In genomic region chr7:51290702-51291290, GRCh38 we compare ENCODE assay signal across 20 cellular contexts. TPM values are rescaled to one million over a fixed set of nuclear protein-coding genes. Genes with fewer than 3 reads are reported as not detected.
A peak's percentile ranks its signal among the peaks of the same experiment; 100 is the strongest.
DNase-seq lines count a peak whose midpoint lies in the region; ATAC-seq and TF ChIP-seq lines count a peak whose summit lies in the region.
"Had no signal": no experiment of that assay in that cellular context is flagged by ENCODE, and none has a peak within 500 bp of the region (broad histone marks: within the 10 kb centered on the region; RNA-seq: fewer than 3 reads in every experiment).

No MANE protein-coding gene starts in this region.

- CTCF ChIA-PET in HEK293T (lab: Yijun Ruan, JAX), result no interaction called here

- H4K20me1 ChIP-seq in GM23338 (replicated peaks; ENCODE audit: insufficient read depth), result peaks cover 28% of the 10 kb centered on the region

- H3K4me1 Mint-ChIP-seq in GM23338, result peaks cover 48% of the 10 kb centered on the region
- H3K4me1 Mint-ChIP-seq: activated CD4-positive, alpha-beta T cell treated with anti-CD3 and anti-CD28 coated beads, Interleukin-2, amount 10 ng/mL, durations not matched to agents 7 days and 5 days had no signal

- no peak for TF ChIP-seq CTCF in GM23338 (conservative IDR thresholded peaks at IDR 0.05; ENCODE audit: low read depth in 2 of 2)
- TF ChIP-seq CTCF in foreskin fibroblast (IDR thresholded peaks at IDR 0.05; ENCODE audit: low read depth, low read length), result no peak

- H3K9me3 Mint-ChIP-seq in GM23338, result no peaks in the 10 kb centered on the region
- H3K9me3 Mint-ChIP-seq: activated CD4-positive, alpha-beta T cell treated with anti-CD3 and anti-CD28 coated beads, Interleukin-2, amount 10 ng/mL, durations not matched to agents 7 days and 5 days; T-helper 1 cell treated with Interleukin-12 subunit alpha and Interleukin-12 subunit beta and Interleukin-4 antibody, amounts not matched to agents 30 μg/mL and 1 μg/mL, for 36 hours had no signal

- H3K27ac Mint-ChIP-seq in GM23338, result peak overlapping the region; percentile 54
- H3K27ac Mint-ChIP-seq: activated CD4-positive, alpha-beta T cell treated with anti-CD3 and anti-CD28 coated beads, Interleukin-2, amount 10 ng/mL, durations not matched to agents 7 days and 5 days; T-helper 1 cell treated with Interleukin-12 subunit alpha and Interleukin-12 subunit beta and Interleukin-4 antibody, amounts not matched to agents 30 μg/mL and 1 μg/mL, for 36 hours had no signal

- H2AFZ ChIP-seq in GM23338, result no peak overlapping the region

- H3K9ac ChIP-seq in skeletal muscle tissue (ENCODE audit: low read depth in 1 of 3, low read length in 3 of 3), result no peak overlapping the region

- H3K27me3 Mint-ChIP-seq in GM23338 (ENCODE audit: insufficient read depth, low read depth, poor library complexity), result peaks cover 13% of the 10 kb centered on the region

- H3K9me3 ChIP-seq in skeletal muscle tissue (ENCODE audit: control insufficient read depth in 3 of 3, low read length in 3 of 3), result no peaks in the 10 kb centered on the region
- H3K9me3 ChIP-seq: left lung, SJSA1 had no signal

- H3K4me3 Mint-ChIP-seq in GM23338, result no peak overlapping the region
- H3K4me3 Mint-ChIP-seq: activated CD4-positive, alpha-beta T cell treated with anti-CD3 and anti-CD28 coated beads, Interleukin-2, amount 10 ng/mL, durations not matched to agents 7 days and 5 days; T-helper 1 cell treated with Interleukin-12 subunit alpha and Interleukin-12 subunit beta and Interleukin-4 antibody, amounts not matched to agents 30 μg/mL and 1 μg/mL, for 36 hours had no signal

- H3K27me3 ChIP-seq in GM23338 (ENCODE audit: insufficient read depth) (no peaks in the 10 kb centered on the region), skeletal muscle tissue (ENCODE audit: control insufficient read depth in 3 of 3, insufficient read depth in 3 of 3, low read length in 3 of 3) (no peaks in the 10 kb centered on the region)
- H3K27me3 ChIP-seq: left lung, SJSA1 had no signal

- H3K4me1 ChIP-seq in GM23338 (ENCODE audit: insufficient read depth), result peaks cover 57% of the 10 kb centered on the region
- H3K4me1 ChIP-seq in skeletal muscle tissue (ENCODE audit: control insufficient read depth in 3 of 3, insufficient read depth in 3 of 3, low read length in 3 of 3), result peaks cover 12 to 40% (median 22%) of the 10 kb centered on the region in 3 donors
- H3K4me1 ChIP-seq: left lung, SJSA1 had no signal

- intact Hi-C loops in left colon (cut with DNase I, micrococcal nuclease), result no loop called here

- H3K27ac ChIP-seq in GM23338 (ENCODE audit: low read depth), result no peak overlapping the region; the same call in 1 of the 2 replicates
- peak overlapping the region; percentile 98 for H3K27ac ChIP-seq in angular gyrus (ENCODE audit: low read depth, low read length)
- peak overlapping the region; percentile 59 for H3K27ac ChIP-seq in skeletal muscle tissue (ENCODE audit: low read depth, low read length)
- H3K27ac ChIP-seq: left lung, SJSA1 had no signal

- ATAC-seq in GM23338 (peak; percentile 20), left colon (peak; percentile 73), GM19395 (IDR thresholded peaks at IDR 0.05; ENCODE audit: unreplicated experiment) (no peak)
- ATAC-seq: K562, left lung had no signal

- peaks cover 99% of the 10 kb centered on the region for H3K79me2 ChIP-seq in GM23338 (replicated peaks; ENCODE audit: insufficient read depth)

- POLR2A ChIA-PET in HEK293T (lab: Yijun Ruan, JAX), result no interaction called here

- no peak overlapping the region; the same call in 1 of the 2 replicates for H3K4me2 ChIP-seq in GM23338

- no peaks in the 10 kb centered on the region for H3K36me3 ChIP-seq in GM23338 (ENCODE audit: insufficient read depth)
- H3K36me3 ChIP-seq in skeletal muscle tissue (ENCODE audit: control insufficient read depth in 3 of 3, insufficient read depth in 3 of 3, low read length in 3 of 3), result no peaks in the 10 kb centered on the region
- H3K36me3 ChIP-seq: left lung, SJSA1 had no signal

- H3K4me3 ChIP-seq in GM23338 (no peak overlapping the region), skeletal muscle tissue (ENCODE audit: low read length in 3 of 3) (no peak overlapping the region), foreskin fibroblast (ENCODE audit: low read depth in 1 of 2, low read length in 2 of 2) (no peak overlapping the region)
- H3K4me3 ChIP-seq: K562, left lung, SJSA1 had no signal

- H3F3A ChIP-seq in GM23338 (replicated peaks; ENCODE audit: low read depth), result no peaks in the 10 kb centered on the region; the same call in 1 of the 2 replicates

- no peaks in the 10 kb centered on the region for H3K9me2 ChIP-seq in GM23338 (ENCODE audit: insufficient read depth)

- H3K36me3 Mint-ChIP-seq in GM23338 (ENCODE audit: low read depth), result no peaks in the 10 kb centered on the region

- DNase-seq in GM23338 (ENCODE audit: low spot score) (no peak), left colon (peak; percentile 36 to 59), foreskin fibroblast (no peak), NCI-H1105 (lab: John Stamatoyannopoulos, UW) (no peak), HEK293T (ENCODE audit: extremely low spot score) (no peak)
- DNase-seq: ACHN; activated CD4-positive, alpha-beta T cell treated with anti-CD3 and anti-CD28 coated beads, Interleukin-2, amount 10 ng/mL, durations not matched to agents 7 days and 5 days; activated CD8-positive, alpha-beta memory T cell treated with anti-CD3 and anti-CD28 coated beads, Interleukin-2, amount 50 U/mL, for 48 hours; activated effector memory CD4-positive, alpha-beta T cell treated with anti-CD3 and anti-CD28 coated beads, Interleukin-2, amount 50 U/mL, for 16 hours; foreskin melanocyte; left lung; NCI-H2171 treated with DMSO at 0.1 percent for 48 hours; retina; stimulated activated CD4-positive, alpha-beta T cell treated with anti-CD3 and anti-CD28 coated beads, Interleukin-12 subunit alpha, Interleukin-12 subunit beta, amount 100 ng/mL, for 4 hours had no signal

TF ChIP-seq in GM23338, 12 proteins besides CTCF, POLR2A, EP300 and RAD21:
- no peak for TF ChIP-seq ZNF114 (CRISPR knock-in tag; IDR thresholded peaks at IDR 0.05)
- TF ChIP-seq ETS1 (IDR thresholded peaks at IDR 0.05), result no peak
TF ChIP-seq in GM23338: peak in this region for 0.

TF ChIP-seq in HEK293T, 16 proteins besides CTCF, POLR2A, EP300 and RAD21:
- no peak for TF ChIP-seq SP1 (IDR thresholded peaks at IDR 0.05)
- no peak for TF ChIP-seq LEF1 (IDR thresholded peaks at IDR 0.05; ENCODE audit: borderline replicate concordance)
- TF ChIP-seq FOXM1 (IDR thresholded peaks at IDR 0.05; ENCODE audit: borderline replicate concordance), result no peak
- no peak for TF ChIP-seq TARDBP (IDR thresholded peaks at IDR 0.05)
- TF ChIP-seq PKNOX1 (IDR thresholded peaks at IDR 0.05), result no peak
- TF ChIP-seq BHLHE40 (IDR thresholded peaks at IDR 0.05; ENCODE audit: borderline replicate concordance), result no peak
- TF ChIP-seq L3MBTL2 (conservative IDR thresholded peaks at IDR 0.05), result no peak
- no peak for TF ChIP-seq FOXA1 (IDR thresholded peaks at IDR 0.05)
- no peak for TF ChIP-seq FOXK2 (IDR thresholded peaks at IDR 0.05)
- no peak for TF ChIP-seq CTBP1 (IDR thresholded peaks at IDR 0.05; ENCODE audit: borderline replicate concordance)
- no peak for TF ChIP-seq NFRKB (IDR thresholded peaks at IDR 0.05)
- TF ChIP-seq SUZ12 (IDR thresholded peaks at IDR 0.05), result no peak
- TF ChIP-seq HDGF (IDR thresholded peaks at IDR 0.05; ENCODE audit: borderline replicate concordance), result no peak
- TF ChIP-seq ARNT (IDR thresholded peaks at IDR 0.05), result no peak
- TF ChIP-seq ELF4 (IDR thresholded peaks at IDR 0.05), result no peak
- TF ChIP-seq ZNF384 (IDR thresholded peaks at IDR 0.05), result no peak

RNA-seq across cellular contexts. Expression of gene COBL, which starts 25.8 kb away (rescaled TPM):
- 40.2 and 51.9 TPM in 2 replicates for total RNA-seq in GM23338 (2014; rRNA removed; shearing (Covaris generic))
- polyA plus RNA-seq in GM23338 (2016; fragmentation: Nextera tagmentation; extraction: Ambion mirVana), result 16.1 and 18.3 TPM in 2 replicates
- total RNA-seq in left colon (10 to 100 TPM; 66.1 to 75.7 TPM), skeletal muscle tissue (53.2 TPM)
- total RNA-seq: activated CD4-positive, alpha-beta T cell treated with anti-CD3 and anti-CD28 coated beads, Interleukin-2, amount 10 ng/mL, durations not matched to agents 7 days and 5 days; SJSA1 had no signal

Comparison
In these comparisons a context has a peak if more than half of its experiments do, and no peak if none do; other contexts are left out.
1. DNase-seq: peak in left colon (2 of 2); none in GM23338 (single experiment), foreskin fibroblast (0 of 2), NCI-H1105 (single experiment) and HEK293T (single experiment).